ENCODE assay signal across 23 cellular contexts in genomic region chr15:69088300-69088965, GRCh38.
A peak's percentile ranks its signal among the peaks of the same experiment; 100 is the strongest.
DNase-seq lines count a peak whose midpoint lies in the region; ATAC-seq and TF ChIP-seq lines count a peak whose summit lies in the region.
"Had no signal": no experiment of that assay in that cellular context is flagged by ENCODE, and none has a peak within 500 bp of the region (broad histone marks: within the 10 kb centered on the region; RNA-seq: fewer than 3 reads in every experiment).

No MANE protein-coding gene starts in this region.

- H3K36me3 Mint-ChIP-seq in endodermal cell (ENCODE audit: low read depth) = no peaks in the 10 kb centered on the region
- no peaks in the 10 kb centered on the region for H3K36me3 Mint-ChIP-seq in activated naive CD8-positive, alpha-beta T cell treated with anti-CD3 and anti-CD28 coated beads for 36 hours
- H3K36me3 Mint-ChIP-seq: activated naive CD8-positive, alpha-beta T cell had no signal

- no peak for ATAC-seq in HG02798 (IDR thresholded peaks at IDR 0.05; ENCODE audit: poor library complexity, unreplicated experiment)
- ATAC-seq: activated CD4-positive, alpha-beta T cell treated with anti-CD3 and anti-CD28 coated beads for 36 hours; left lung; psoas muscle; stimulated activated naive CD8-positive, alpha-beta T cell treated with anti-CD3 and anti-CD28 coated beads, Interleukin-15, Interleukin-2, amounts not matched to agents 100 U/mL and 50 U/mL, for 24 hours had no signal

- H3K4me1 Mint-ChIP-seq in endodermal cell = peaks cover 77% of the 10 kb centered on the region
- H3K4me1 Mint-ChIP-seq in activated naive CD8-positive, alpha-beta T cell treated with anti-CD3 and anti-CD28 coated beads for 36 hours = no peaks in the 10 kb centered on the region
- H3K4me1 Mint-ChIP-seq: activated CD4-positive, alpha-beta T cell treated with anti-CD3 and anti-CD28 coated beads for 36 hours had no signal

- peak overlapping the region; percentile 0 for H3K4me3 ChIP-seq in endodermal cell (ENCODE audit: low read length)
- H3K4me3 ChIP-seq: left lung, psoas muscle, smooth muscle cell, thyroid gland had no signal

- H3K27me3 Mint-ChIP-seq in endodermal cell (ENCODE audit: insufficient read depth) = peaks cover 12% of the 10 kb centered on the region
- peaks cover 20% of the 10 kb centered on the region for H3K27me3 Mint-ChIP-seq in activated naive CD8-positive, alpha-beta T cell treated with anti-CD3 and anti-CD28 coated beads for 36 hours

- no peak overlapping the region for H3K9ac ChIP-seq in endodermal cell (ENCODE audit: extremely low read depth, low read length, poor library complexity, severe bottlenecking)

- DNase-seq in SKM-1 treated with dmso at 0.1 percent for 144 hours (lab: John Stamatoyannopoulos, UW; ENCODE audit: unreplicated experiment) = peak; percentile 8
- DNase-seq in SKM-1 (lab: John Stamatoyannopoulos, UW; ENCODE audit: unreplicated experiment) = no peak
- DNase-seq in NCI-H69 (lab: John Stamatoyannopoulos, UW) = peak; percentile 90
- DNase-seq in endodermal cell = peak; percentile 75
- DNase-seq in renal cortical epithelial cell (ENCODE audit: low read depth) = peak; percentile 34
- DNase-seq in activated naive CD8-positive, alpha-beta T cell treated with anti-CD3 and anti-CD28 coated beads for 36 hours = no peak
- no peak for DNase-seq in NCI-H2107 (lab: John Stamatoyannopoulos, UW)
- DNase-seq: activated CD4-positive, alpha-beta T cell treated with anti-CD3 and anti-CD28 coated beads for 36 hours; C1 segment of cervical spinal cord; DMS153; effector memory CD4-positive, alpha-beta T cell; GOT3; Kasumi-1; left lung; NCI-H1436; NCI-H226; psoas muscle; stimulated activated CD4-positive, alpha-beta T cell treated with anti-CD3 and anti-CD28 coated beads, Interleukin-2, amount 100 ng/mL, for 48 hours; stimulated activated naive CD8-positive, alpha-beta T cell treated with anti-CD3 and anti-CD28 coated beads, Interleukin-15, Interleukin-2, amounts not matched to agents 100 U/mL and 50 U/mL, for 24 hours; thyroid gland had no signal

- H3K4me3 Mint-ChIP-seq in endodermal cell = no peak overlapping the region
- no peak overlapping the region for H3K4me3 Mint-ChIP-seq in activated naive CD8-positive, alpha-beta T cell treated with anti-CD3 and anti-CD28 coated beads for 36 hours
- H3K4me3 Mint-ChIP-seq: activated CD4-positive, alpha-beta T cell treated with anti-CD3 and anti-CD28 coated beads for 36 hours; activated naive CD8-positive, alpha-beta T cell had no signal

- H3K27ac Mint-ChIP-seq in endodermal cell = peak overlapping the region; percentile 37
- no peak overlapping the region for H3K27ac Mint-ChIP-seq in activated naive CD8-positive, alpha-beta T cell treated with anti-CD3 and anti-CD28 coated beads for 36 hours
- H3K27ac Mint-ChIP-seq: activated CD4-positive, alpha-beta T cell treated with anti-CD3 and anti-CD28 coated beads for 36 hours; activated naive CD8-positive, alpha-beta T cell had no signal

- H3K36me3 ChIP-seq in endodermal cell (ENCODE audit: control insufficient read depth, insufficient read depth, low read length) = no peaks in the 10 kb centered on the region
- H3K36me3 ChIP-seq: left lung, thyroid gland had no signal

- H3K4me1 ChIP-seq in endodermal cell (ENCODE audit: control insufficient read depth, insufficient read depth, low read length) = peaks cover 32% of the 10 kb centered on the region
- H3K4me1 ChIP-seq: left lung, thyroid gland had no signal

- 6 to 25% methylated on average over 8 to 10 of the region's 10 CpGs for WGBS in endodermal cell (ENCODE audit: insufficient coverage in 1 of 2, insufficient read length in 1 of 2), 2 experiments

- TF ChIP-seq CTCF in endodermal cell (conservative IDR thresholded peaks at IDR 0.05) = peak; percentile 32

- no peaks in the 10 kb centered on the region for H3K9me3 Mint-ChIP-seq in endodermal cell
- no peaks in the 10 kb centered on the region for H3K9me3 Mint-ChIP-seq in activated naive CD8-positive, alpha-beta T cell treated with anti-CD3 and anti-CD28 coated beads for 36 hours

- H3K27ac ChIP-seq in endodermal cell (ENCODE audit: low read depth, low read length) = no peak overlapping the region
- H3K27ac ChIP-seq: left lung, psoas muscle, thyroid gland had no signal

- no peaks in the 10 kb centered on the region for H3K9me3 ChIP-seq in endodermal cell (ENCODE audit: control insufficient read depth, low read length)
- H3K9me3 ChIP-seq: left lung, psoas muscle, thyroid gland had no signal

- no peaks in the 10 kb centered on the region for H3K27me3 ChIP-seq in endodermal cell (ENCODE audit: control insufficient read depth, insufficient read depth, low read length, poor library complexity, severe bottlenecking)
- H3K27me3 ChIP-seq: thyroid gland had no signal

Comparison
In these comparisons a context has a peak if more than half of its experiments do, and no peak if none do; other contexts are left out.
1. DNase-seq: peak in SKM-1 treated with dmso at 0.1 percent for 144 hours (single experiment), NCI-H69 (single experiment), endodermal cell (single experiment) and renal cortical epithelial cell (single experiment); none in SKM-1 (single experiment), activated naive CD8-positive, alpha-beta T cell treated with anti-CD3 and anti-CD28 coated beads for 36 hours (single experiment) and NCI-H2107 (single experiment).